ENCODE assay signal across 4 cellular contexts in genomic region chr21:30628109-30628508, GRCh38. TPM values are rescaled to one million over a fixed set of nuclear protein-coding genes. Genes with fewer than 3 reads are reported as not detected.
"Had no signal": no experiment of that assay in that cellular context is flagged by ENCODE, and none has a peak within 500 bp of the region (broad histone marks: within the 10 kb centered on the region; RNA-seq: fewer than 3 reads in every experiment).

No MANE protein-coding gene starts in this region.

- ATAC-seq: GM12878 had no signal

- DNase-seq: GDM1, GF-D8 had no signal

- H3K4me3 ChIP-seq: GM12878 had no signal

RNA-seq across cellular contexts. Expression of gene KRTAP20-2, which starts 6.9 kb away (rescaled TPM):
- total RNA-seq: G401, GM12878 had no signal
- polyA plus RNA-seq: GM12878 had no signal

RNA-seq across cellular contexts. Expression of gene KRTAP20-4, which starts 7.7 kb away (rescaled TPM):
- total RNA-seq: G401, GM12878 had no signal
- polyA plus RNA-seq: GM12878 had no signal

RNA-seq across cellular contexts. Expression of gene KRTAP20-1, which starts 11.9 kb away (rescaled TPM):
- total RNA-seq: G401, GM12878 had no signal
- polyA plus RNA-seq: GM12878 had no signal

RNA-seq across cellular contexts. Expression of gene KRTAP6-1, which starts 14.4 kb away (rescaled TPM):
- total RNA-seq: G401, GM12878 had no signal

RNA-seq across cellular contexts. Expression of gene KRTAP20-3, which starts 14.6 kb away (rescaled TPM):
- total RNA-seq: G401, GM12878 had no signal
- polyA plus RNA-seq: GM12878 had no signal
